In the genomic region with DNA sequence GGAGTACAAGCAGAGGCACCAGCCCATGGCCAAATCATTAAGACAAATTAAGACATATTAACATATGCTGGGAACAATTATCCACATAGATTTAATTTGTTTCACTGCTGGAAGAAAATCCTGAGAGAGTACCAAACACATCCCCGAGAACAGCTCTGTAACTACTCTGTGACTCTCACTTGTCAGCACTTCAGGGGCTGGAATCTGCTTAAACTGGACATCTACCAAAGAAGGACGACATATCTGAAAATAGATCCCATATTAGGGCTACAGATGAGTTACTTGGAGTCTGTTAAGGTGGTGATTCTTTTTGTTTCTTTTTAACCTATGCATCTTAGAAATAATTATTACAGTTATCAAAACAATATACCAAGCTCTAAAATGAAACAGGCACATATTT, we compare ENCODE assay signal across 22 cellular contexts.
"Had no signal": no experiment of that assay in that cellular context is flagged by ENCODE, and none has a peak within 500 bp of the region (broad histone marks: within the 10 kb centered on the region; RNA-seq: fewer than 3 reads in every experiment).

No MANE protein-coding gene starts in this region.

- H3K4me1 ChIP-seq: suprapubic skin had no signal

- H3K36me3 ChIP-seq: stomach, suprapubic skin had no signal

- DNase-seq: activated B cell treated with CpG ODN at 0.5 μM for 24 hours; activated CD4-positive, alpha-beta T cell treated with anti-CD3 and anti-CD28 coated beads, Interleukin-2, amount 50 U/mL, for 1 hour; activated CD8-positive, alpha-beta T cell treated with anti-CD3 and anti-CD28 coated beads for 36 hours; activated naive CD8-positive, alpha-beta T cell treated with anti-CD3 and anti-CD28 coated beads, Interleukin-2, amount 50 U/mL, for 24 hours; activated T-cell treated with anti-CD3 and anti-CD28 coated beads, Interleukin-2, amount 50 U/mL, for 4 hours; amygdala; central memory CD4-positive, alpha-beta T cell; foreskin melanocyte; glutamatergic neuron; hippocampal formation; mesendoderm; retina; stimulated activated CD4-positive, alpha-beta T cell treated with anti-CD3 and anti-CD28 coated beads, Interleukin-15, amount 100 ng/mL, for 24 hours; stimulated activated CD4-positive, alpha-beta T cell treated with anti-CD3 and anti-CD28 coated beads, Interleukin-2, amount 100 ng/mL, for 24 hours; stimulated activated naive B cell treated with anti-CD40 and anti-IgM and Interleukin-4, amounts not matched to agents 10 μg/mL and 1 μg/mL and 100 μg/mL, for 72 hours; stomach; T-cell; tibial artery had no signal

- H3K27ac ChIP-seq: stomach, suprapubic skin, tibial artery had no signal

- H3K9me3 ChIP-seq: stomach, suprapubic skin, tibial artery had no signal

- H3K4me3 ChIP-seq: lung, stomach, suprapubic skin, tibial artery had no signal

- ATAC-seq: activated CD8-positive, alpha-beta T cell treated with anti-CD3 and anti-CD28 coated beads for 36 hours; activated naive CD8-positive, alpha-beta T cell treated with anti-CD3 and anti-CD28 coated beads, Interleukin-2, amount 50 U/mL, for 24 hours; activated T-cell treated with anti-CD3 and anti-CD28 coated beads, Interleukin-2, amount 50 U/mL, for 4 hours; activated T-helper 17 cell treated with anti-CD3 and anti-CD28 coated beads, Interleukin-2, amount 50 U/mL, for 72 hours; natural killer cell treated with Interleukin-12 subunit alpha and Interleukin-12 subunit beta and Interleukin-15 and Interleukin-18, amount 100 ng/mL, for 72 hours; T-cell had no signal

- H3K27me3 ChIP-seq: stomach, suprapubic skin, tibial artery had no signal
